ENCODE assay signal across 24 cellular contexts in genomic region chr1:183212870-183213269, GRCh38. TPM values are rescaled to one million over a fixed set of nuclear protein-coding genes. Genes with fewer than 3 reads are reported as not detected.
"Had no signal": no experiment of that assay in that cellular context is flagged by ENCODE, and none has a peak within 500 bp of the region (broad histone marks: within the 10 kb centered on the region; RNA-seq: fewer than 3 reads in every experiment).

No MANE protein-coding gene starts in this region.

- DNase-seq: glutamatergic neuron; immature natural killer cell; kidney; left cardiac atrium; left ventricle myocardium inferior; lower lobe of right lung; mesenchymal stem cell; midbrain; nucleus accumbens; ovary; sigmoid colon; stimulated activated CD4-positive, alpha-beta T cell treated with anti-CD3 and anti-CD28 coated beads, Interleukin-2, amount 100 ng/mL, for 24 hours; stimulated activated CD4-positive, alpha-beta T cell treated with anti-CD3 and anti-CD28 coated beads, Interleukin-4, amount 100 ng/mL, for 4 hours; stimulated activated naive B cell treated with anti-CD40 and anti-IgM and Interleukin-4, amounts not matched to agents 10 μg/mL and 1 μg/mL and 100 μg/mL, for 72 hours; stimulated activated naive CD8-positive, alpha-beta T cell treated with anti-CD3 and anti-CD28 coated beads, Interleukin-15, amount 100 ng/mL, for 72 hours; testis; upper lobe of right lung had no signal

- H3K4me1 ChIP-seq: neural progenitor cell, testis, tibial nerve, upper lobe of right lung had no signal

- ATAC-seq: gastroesophageal sphincter; left cardiac atrium; lower lobe of right lung; natural killer cell treated with Interleukin-12 subunit alpha and Interleukin-12 subunit beta and Interleukin-15 and Interleukin-18, amount 100 ng/mL, for 72 hours; stimulated activated naive B cell treated with anti-CD40 and anti-IgM and Interleukin-4, amounts not matched to agents 10 μg/mL and 1 μg/mL and 100 μg/mL, for 72 hours; stimulated activated naive CD8-positive, alpha-beta T cell treated with anti-CD3 and anti-CD28 coated beads, Interleukin-15, amount 100 ng/mL, for 72 hours; upper lobe of right lung had no signal

- H3K27ac ChIP-seq: gastroesophageal sphincter, left ventricle myocardium inferior, lower lobe of right lung, neural progenitor cell, ovary, right atrium auricular region, sigmoid colon, skin epidermis, testis, tibial nerve, upper lobe of right lung, vagina had no signal

- H3K27me3 ChIP-seq: gastroesophageal sphincter, neural progenitor cell, ovary, right atrium auricular region, sigmoid colon, testis, tibial nerve, upper lobe of right lung, vagina had no signal

- FAIRE-seq: kidney had no signal

- H3K36me3 ChIP-seq: gastroesophageal sphincter, left ventricle myocardium inferior, lower lobe of right lung, neural progenitor cell, ovary, right atrium auricular region, sigmoid colon, tibial nerve, upper lobe of right lung, vagina had no signal

- H3K4me3 ChIP-seq: gastroesophageal sphincter, left ventricle myocardium inferior, lower lobe of right lung, neural progenitor cell, ovary, right atrium auricular region, sigmoid colon, skin epidermis, testis, tibial nerve, upper lobe of right lung, vagina had no signal

RNA-seq across cellular contexts. Expression of gene LAMC2, which starts 26.8 kb away (rescaled TPM):
- total RNA-seq: natural killer cell treated with Interleukin-12 subunit alpha and Interleukin-12 subunit beta and Interleukin-15 and Interleukin-18, amount 100 ng/mL, for 72 hours had no signal
- polyA plus RNA-seq: immature natural killer cell had no signal
